1 cellular context compared by ENCODE assay signal in the genomic region with DNA sequence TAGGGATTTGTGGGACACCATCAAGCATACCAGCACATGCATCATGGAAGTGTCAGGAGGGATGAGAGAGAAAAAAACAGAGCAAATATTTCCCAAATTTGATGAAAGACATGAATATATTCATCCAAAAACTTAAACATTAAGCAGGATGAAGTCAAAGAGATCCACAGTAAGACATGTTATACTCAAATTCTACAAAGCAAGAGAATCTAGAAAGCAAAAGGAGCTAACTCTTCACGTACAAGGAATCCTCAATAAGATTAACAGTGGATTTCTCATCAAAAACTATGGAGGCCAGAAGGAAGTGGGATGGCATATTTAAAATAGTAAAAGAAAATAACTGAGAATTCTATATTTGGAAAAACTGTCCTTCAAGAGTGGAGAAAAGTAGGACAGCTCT.
TF ChIP-seq lines count a peak whose summit lies in the region.

No MANE protein-coding gene starts in this region.

TF ChIP-seq in GM23338, 12 proteins besides CTCF, POLR2A, EP300 and RAD21 (continued from another document):
- TF ChIP-seq, protein P1, sequence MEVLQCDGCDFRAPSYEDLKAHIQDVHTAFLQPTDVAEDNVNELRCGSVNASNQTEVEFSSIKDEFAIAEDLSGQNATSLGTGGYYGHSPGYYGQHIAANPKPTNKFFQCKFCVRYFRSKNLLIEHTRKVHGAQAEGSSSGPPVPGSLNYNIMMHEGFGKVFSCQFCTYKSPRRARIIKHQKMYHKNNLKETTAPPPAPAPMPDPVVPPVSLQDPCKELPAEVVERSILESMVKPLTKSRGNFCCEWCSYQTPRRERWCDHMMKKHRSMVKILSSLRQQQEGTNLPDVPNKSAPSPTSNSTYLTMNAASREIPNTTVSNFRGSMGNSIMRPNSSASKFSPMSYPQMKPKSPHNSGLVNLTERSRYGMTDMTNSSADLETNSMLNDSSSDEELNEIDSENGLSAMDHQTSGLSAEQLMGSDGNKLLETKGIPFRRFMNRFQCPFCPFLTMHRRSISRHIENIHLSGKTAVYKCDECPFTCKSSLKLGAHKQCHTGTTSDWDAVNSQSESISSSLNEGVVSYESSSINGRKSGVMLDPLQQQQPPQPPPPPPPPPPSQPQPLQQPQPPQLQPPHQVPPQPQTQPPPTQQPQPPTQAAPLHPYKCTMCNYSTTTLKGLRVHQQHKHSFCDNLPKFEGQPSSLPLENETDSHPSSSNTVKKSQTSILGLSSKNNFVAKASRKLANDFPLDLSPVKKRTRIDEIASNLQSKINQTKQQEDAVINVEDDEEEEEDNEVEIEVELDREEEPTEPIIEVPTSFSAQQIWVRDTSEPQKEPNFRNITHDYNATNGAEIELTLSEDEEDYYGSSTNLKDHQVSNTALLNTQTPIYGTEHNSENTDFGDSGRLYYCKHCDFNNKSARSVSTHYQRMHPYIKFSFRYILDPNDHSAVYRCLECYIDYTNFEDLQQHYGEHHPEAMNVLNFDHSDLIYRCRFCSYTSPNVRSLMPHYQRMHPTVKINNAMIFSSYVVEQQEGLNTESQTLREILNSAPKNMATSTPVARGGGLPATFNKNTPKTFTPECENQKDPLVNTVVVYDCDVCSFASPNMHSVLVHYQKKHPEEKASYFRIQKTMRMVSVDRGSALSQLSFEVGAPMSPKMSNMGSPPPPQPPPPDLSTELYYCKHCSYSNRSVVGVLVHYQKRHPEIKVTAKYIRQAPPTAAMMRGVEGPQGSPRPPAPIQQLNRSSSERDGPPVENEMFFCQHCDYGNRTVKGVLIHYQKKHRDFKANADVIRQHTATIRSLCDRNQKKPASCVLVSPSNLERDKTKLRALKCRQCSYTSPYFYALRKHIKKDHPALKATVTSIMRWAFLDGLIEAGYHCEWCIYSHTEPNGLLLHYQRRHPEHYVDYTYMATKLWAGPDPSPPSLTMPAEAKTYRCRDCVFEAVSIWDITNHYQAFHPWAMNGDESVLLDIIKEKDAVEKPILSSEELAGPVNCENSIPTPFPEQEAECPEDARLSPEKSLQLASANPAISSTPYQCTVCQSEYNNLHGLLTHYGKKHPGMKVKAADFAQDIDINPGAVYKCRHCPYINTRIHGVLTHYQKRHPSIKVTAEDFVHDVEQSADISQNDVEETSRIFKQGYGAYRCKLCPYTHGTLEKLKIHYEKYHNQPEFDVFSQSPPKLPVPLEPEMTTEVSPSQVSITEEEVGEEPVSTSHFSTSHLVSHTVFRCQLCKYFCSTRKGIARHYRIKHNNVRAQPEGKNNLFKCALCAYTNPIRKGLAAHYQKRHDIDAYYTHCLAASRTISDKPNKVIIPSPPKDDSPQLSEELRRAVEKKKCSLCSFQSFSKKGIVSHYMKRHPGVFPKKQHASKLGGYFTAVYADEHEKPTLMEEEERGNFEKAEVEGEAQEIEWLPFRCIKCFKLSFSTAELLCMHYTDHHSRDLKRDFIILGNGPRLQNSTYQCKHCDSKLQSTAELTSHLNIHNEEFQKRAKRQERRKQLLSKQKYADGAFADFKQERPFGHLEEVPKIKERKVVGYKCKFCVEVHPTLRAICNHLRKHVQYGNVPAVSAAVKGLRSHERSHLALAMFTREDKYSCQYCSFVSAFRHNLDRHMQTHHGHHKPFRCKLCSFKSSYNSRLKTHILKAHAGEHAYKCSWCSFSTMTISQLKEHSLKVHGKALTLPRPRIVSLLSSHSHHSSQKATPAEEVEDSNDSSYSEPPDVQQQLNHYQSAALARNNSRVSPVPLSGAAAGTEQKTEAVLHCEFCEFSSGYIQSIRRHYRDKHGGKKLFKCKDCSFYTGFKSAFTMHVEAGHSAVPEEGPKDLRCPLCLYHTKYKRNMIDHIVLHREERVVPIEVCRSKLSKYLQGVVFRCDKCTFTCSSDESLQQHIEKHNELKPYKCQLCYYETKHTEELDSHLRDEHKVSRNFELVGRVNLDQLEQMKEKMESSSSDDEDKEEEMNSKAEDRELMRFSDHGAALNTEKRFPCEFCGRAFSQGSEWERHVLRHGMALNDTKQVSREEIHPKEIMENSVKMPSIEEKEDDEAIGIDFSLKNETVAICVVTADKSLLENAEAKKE (CRISPR knock-in tag; IDR thresholded peaks at IDR 0.05), result no peak
- TF ChIP-seq EZH2phosphoT487 (IDR thresholded peaks at IDR 0.05; ENCODE audit: unreplicated experiment) (no peak), CREB1 (CRISPR knock-in tag; IDR thresholded peaks at IDR 0.05; ENCODE audit: low read depth) (no peak), STAT1 (IDR thresholded peaks at IDR 0.05; ENCODE audit: unreplicated experiment) (no peak), POLR2AphosphoS5 (IDR thresholded peaks at IDR 0.05; ENCODE audit: low read depth) (no peak), EZH2 (IDR thresholded peaks at IDR 0.05; ENCODE audit: low read depth, unreplicated experiment) (no peak), NANOG (IDR thresholded peaks at IDR 0.05; ENCODE audit: borderline replicate concordance) (no peak), ZNF331 (CRISPR knock-in tag; IDR thresholded peaks at IDR 0.05; ENCODE audit: low read depth) (no peak), JUNB (IDR thresholded peaks at IDR 0.05; ENCODE audit: unreplicated experiment) (no peak)
- TF ChIP-seq, protein P2, sequence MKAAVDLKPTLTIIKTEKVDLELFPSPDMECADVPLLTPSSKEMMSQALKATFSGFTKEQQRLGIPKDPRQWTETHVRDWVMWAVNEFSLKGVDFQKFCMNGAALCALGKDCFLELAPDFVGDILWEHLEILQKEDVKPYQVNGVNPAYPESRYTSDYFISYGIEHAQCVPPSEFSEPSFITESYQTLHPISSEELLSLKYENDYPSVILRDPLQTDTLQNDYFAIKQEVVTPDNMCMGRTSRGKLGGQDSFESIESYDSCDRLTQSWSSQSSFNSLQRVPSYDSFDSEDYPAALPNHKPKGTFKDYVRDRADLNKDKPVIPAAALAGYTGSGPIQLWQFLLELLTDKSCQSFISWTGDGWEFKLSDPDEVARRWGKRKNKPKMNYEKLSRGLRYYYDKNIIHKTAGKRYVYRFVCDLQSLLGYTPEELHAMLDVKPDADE (IDR thresholded peaks at IDR 0.05), result no peak
